ENCODE assay signal across 8 cellular contexts in the genomic region with DNA sequence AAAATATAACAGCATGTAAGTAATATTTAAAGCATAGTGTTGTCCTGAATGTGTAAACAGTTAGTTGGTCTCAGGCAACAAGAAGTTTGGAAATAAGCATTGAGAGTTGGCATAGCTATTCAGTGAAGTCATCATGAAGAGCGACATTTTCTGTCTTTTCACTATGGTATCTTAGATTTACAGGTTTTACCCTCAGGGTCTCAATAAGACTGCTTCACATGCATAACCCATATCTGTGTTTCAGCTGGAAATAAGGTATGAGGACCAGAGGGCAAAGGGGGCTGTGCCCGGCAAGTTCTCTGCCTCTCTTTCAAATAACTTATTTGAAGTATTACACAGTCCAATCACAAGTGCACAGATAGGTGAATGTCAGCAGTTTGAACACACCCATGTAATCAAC.
"Had no signal": no experiment of that assay in that cellular context is flagged by ENCODE, and none has a peak within 500 bp of the region (broad histone marks: within the 10 kb centered on the region; RNA-seq: fewer than 3 reads in every experiment).

No MANE protein-coding gene starts in this region.

- H3K4me3 ChIP-seq: GM23248, HAP-1 had no signal

- ATAC-seq: HCT116 had no signal

- DNase-seq: GM23248, GOT3, H7, H9, HCEC 1CT, HFFc6 had no signal

- H3K27ac Mint-ChIP-seq: H9, HFFc6 had no signal

- H3K9ac ChIP-seq: GM23248 had no signal

- H3K9me3 ChIP-seq: HAP-1 had no signal

- H3K36me3 ChIP-seq: HAP-1 had no signal

- H3K9me3 Mint-ChIP-seq: H9, HFFc6 had no signal

- H3K27ac ChIP-seq: GM23248 had no signal

- H3K4me3 Mint-ChIP-seq: H9, HFFc6 had no signal

- H3K4me1 ChIP-seq: HAP-1 had no signal

- H3K4me1 Mint-ChIP-seq: H9 had no signal

- H2AFZ ChIP-seq: GM23248 had no signal
